In genomic region chr21:37153935-37154350, GRCh38 we compare ENCODE assay signal across 11 cellular contexts.
A peak's percentile ranks its signal among the peaks of the same experiment; 100 is the strongest.
DNase-seq lines count a peak whose midpoint lies in the region; ATAC-seq and TF ChIP-seq lines count a peak whose summit lies in the region.
"Had no signal": no experiment of that assay in that cellular context is flagged by ENCODE, and none has a peak within 500 bp of the region (broad histone marks: within the 10 kb centered on the region; RNA-seq: fewer than 3 reads in every experiment).

No MANE protein-coding gene starts in this region.

- H3K27ac ChIP-seq in RWPE1 = peak overlapping the region; percentile 84
- H3K27ac ChIP-seq: neutrophil had no signal

- no peaks in the 10 kb centered on the region for H3K4me1 Mint-ChIP-seq in type B pancreatic cell (ENCODE audit: unreplicated experiment)

- no peak for DNase-seq in RWPE1 (ENCODE audit: low spot score)
- peak; percentile 40 for DNase-seq in fibroblast of mammary gland (ENCODE audit: low read depth)
- peak; percentile 95 for DNase-seq in myocyte (ENCODE audit: low read depth)
- no peak for DNase-seq in type B pancreatic cell (ENCODE audit: extremely low spot score, unreplicated experiment)
- DNase-seq: activated effector memory CD4-positive, alpha-beta T cell treated with anti-CD3 and anti-CD28 coated beads, Interleukin-2, amount 50 U/mL, for 16 hours; NCI-H187 treated with DMSO at 0.1 percent for 48 hours had no signal

- CTCF ChIA-PET in RWPE1 (lab: Yijun Ruan, JAX) = no interaction called here

- ATAC-seq in HG03439 (IDR thresholded peaks at IDR 0.05; ENCODE audit: unreplicated experiment) (no peak), HG03520 (IDR thresholded peaks at IDR 0.05; ENCODE audit: unreplicated experiment) (no peak), GM21515 (IDR thresholded peaks at IDR 0.05; ENCODE audit: unreplicated experiment) (no peak)

- H3K4me3 ChIP-seq in fibroblast of mammary gland (ENCODE audit: control insufficient read depth, low read depth, low read length) = no peak overlapping the region

- peaks cover 39% of the 10 kb centered on the region for H3K36me3 Mint-ChIP-seq in type B pancreatic cell

- no peaks in the 10 kb centered on the region for H3K27me3 Mint-ChIP-seq in type B pancreatic cell
- H3K27me3 Mint-ChIP-seq: dendritic cell treated with granulocyte-macrophage colony-stimulating factor and Interleukin-4, amounts not matched to agents 40 ng/mL and 50 ng/mL, for 4 days had no signal

- POLR2A ChIA-PET in RWPE1 (lab: Yijun Ruan, JAX; ENCODE audit: low non-redundant PET) = no interaction called here

- H3K4me3 Mint-ChIP-seq in type B pancreatic cell = no peak overlapping the region
- H3K4me3 Mint-ChIP-seq: dendritic cell treated with granulocyte-macrophage colony-stimulating factor and Interleukin-4, amounts not matched to agents 40 ng/mL and 50 ng/mL, for 4 days had no signal

- TF ChIP-seq CTCF in RWPE1 (conservative IDR thresholded peaks at IDR 0.05; ENCODE audit: low read depth) (no peak), fibroblast of mammary gland (conservative IDR thresholded peaks at IDR 0.05; ENCODE audit: control insufficient read depth, insufficient read depth, low read depth, low read length) (no peak), type B pancreatic cell (conservative IDR thresholded peaks at IDR 0.05) (no peak)

- no peaks in the 10 kb centered on the region for H3K9me3 Mint-ChIP-seq in type B pancreatic cell
- H3K9me3 Mint-ChIP-seq: dendritic cell treated with granulocyte-macrophage colony-stimulating factor and Interleukin-4, amounts not matched to agents 40 ng/mL and 50 ng/mL, for 4 days had no signal

- H3K27ac Mint-ChIP-seq in type B pancreatic cell = peak overlapping the region; percentile 76
- H3K27ac Mint-ChIP-seq: dendritic cell treated with granulocyte-macrophage colony-stimulating factor and Interleukin-4, amounts not matched to agents 40 ng/mL and 50 ng/mL, for 4 days had no signal

Comparison
In these comparisons a context has a peak if more than half of its experiments do, and no peak if none do; other contexts are left out.
1. DNase-seq: peak in fibroblast of mammary gland (single experiment) and myocyte (single experiment); none in RWPE1 (single experiment) and type B pancreatic cell (single experiment).